Comparison of ENCODE assay signal across 11 cellular contexts in the genomic region with DNA sequence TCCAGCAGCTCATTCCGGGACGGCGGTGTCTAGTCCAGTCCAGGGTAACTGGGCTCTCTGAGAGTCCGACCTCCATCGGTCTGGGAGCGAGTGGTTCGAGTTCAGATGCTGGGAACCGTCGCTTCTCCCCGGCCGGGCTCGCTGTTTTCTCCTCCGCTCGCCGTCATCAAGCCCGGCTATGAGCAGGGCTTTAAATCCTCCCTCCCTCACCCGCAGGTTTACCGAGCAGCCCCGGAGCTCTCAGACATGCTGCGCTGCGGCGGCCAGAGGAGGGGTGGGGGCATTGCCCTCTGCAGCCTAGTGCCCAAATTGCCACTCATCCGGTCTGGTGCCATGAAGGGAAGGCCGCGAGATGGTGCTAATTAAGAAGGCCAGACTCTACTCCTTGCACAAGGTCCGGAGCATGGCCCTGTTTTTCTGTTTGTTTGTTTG. TPM values are rescaled to one million over a fixed set of nuclear protein-coding genes. Genes with fewer than 3 reads are reported as not detected.
DNase-seq lines count a peak whose midpoint lies in the region; ATAC-seq, FAIRE-seq and TF ChIP-seq lines count a peak whose summit lies in the region.
"Had no signal": no experiment of that assay in that cellular context is flagged by ENCODE, and none has a peak within 500 bp of the region (broad histone marks: within the 10 kb centered on the region; RNA-seq: fewer than 3 reads in every experiment).

No MANE protein-coding gene starts in this region.

- H2AFZ ChIP-seq in GM12878 (ENCODE audit: control insufficient read depth, low read depth, low read length): peak overlapping the region; percentile 22
- H2AFZ ChIP-seq in Karpas-422 (ENCODE audit: low read length): no peak overlapping the region

- intact Hi-C loops in GM12878 (cut with micrococcal nuclease; ENCODE audit: unreplicated experiment): loop anchor here (1.0 to 5.0 kb wide), 2 partner anchors 486 to 650 kb away; no protein-coding TSS in a partner anchor

- TF ChIP-seq CTCF in GM10266 (IDR thresholded peaks at IDR 0.05; ENCODE audit: control insufficient read depth, insufficient read depth, low read depth, missing control alignments) (no peak), GM12878 (IDR thresholded peaks at IDR 0.05 in 2 of 3, conservative IDR thresholded peaks at IDR 0.05 in 1 of 3; ENCODE audit: control insufficient read depth in 2 of 3, extremely low read depth in 1 of 3, insufficient read depth in 1 of 3, low read depth in 3 of 3, low read length in 3 of 3) (no peak)

- TF ChIP-seq POLR2A in GM12878 (IDR thresholded peaks at IDR 0.05; ENCODE audit: low read depth, low read length): no peak

- H3K36me3 ChIP-seq in GM12878 (ENCODE audit: control insufficient read depth in 2 of 2, insufficient read depth in 2 of 2, low read length in 1 of 2) (no peaks in the 10 kb centered on the region), mucosa of rectum (ENCODE audit: control insufficient read depth in 2 of 2, insufficient read depth in 2 of 2, low read length in 2 of 2) (no peaks in the 10 kb centered on the region), Karpas-422 (ENCODE audit: insufficient read depth, low read length) (no peaks in the 10 kb centered on the region)

- peaks cover 6 to 22% of the 10 kb centered on the region in 2 experiments for H3K27me3 ChIP-seq in GM12878 (replicated peaks in 1 of 2; ENCODE audit: control insufficient read depth in 2 of 2, insufficient read depth in 2 of 2, low read length in 1 of 2)
- H3K27me3 ChIP-seq in mucosa of rectum (ENCODE audit: control insufficient read depth in 2 of 2, insufficient read depth in 2 of 2, low read length in 2 of 2): peaks cover 7 to 23% of the 10 kb centered on the region in 2 donors
- H3K27me3 ChIP-seq in Karpas-422 (ENCODE audit: low read length): no peaks in the 10 kb centered on the region

- SMC1A ChIA-PET in GM12878 (lab: Charles Lee; ENCODE audit: uncharacterized antibody, unreplicated experiment): no interaction called here

- H3K4me2 ChIP-seq in GM12878 (ENCODE audit: control insufficient read depth, insufficient read depth) (peak overlapping the region; percentile 61), Karpas-422 (ENCODE audit: low read depth, low read length, poor library complexity, severe bottlenecking) (no peak overlapping the region)

- no peak overlapping the region for H3K4me3 ChIP-seq in GM12878
- H3K4me3 ChIP-seq in mucosa of rectum (ENCODE audit: low read length in 2 of 2): peak overlapping the region; percentile 28 to 32
- H3K4me3 ChIP-seq in Karpas-422 (ENCODE audit: low read length): no peak overlapping the region

- in situ Hi-C loops in GM12878 (cut with MboI): loop anchor here (25.0 kb wide), 1 partner anchor 806 kb away; no protein-coding TSS in a partner anchor

- ATAC-seq in HG02623 (IDR thresholded peaks at IDR 0.05; ENCODE audit: unreplicated experiment): peak; percentile 7
- ATAC-seq in GM12878: no peak; the same call in 2 of the 3 replicates

- H3K9me3 ChIP-seq in GM12878 (replicated peaks; ENCODE audit: control insufficient read depth, insufficient read depth, low read length) (no peaks in the 10 kb centered on the region; the same call in 2 of the 3 replicates), mucosa of rectum (ENCODE audit: control insufficient read depth in 2 of 2, low read length in 2 of 2) (no peaks in the 10 kb centered on the region), Karpas-422 (ENCODE audit: low read length) (no peaks in the 10 kb centered on the region)

- CTCF ChIA-PET in GM12878 (lab: Yijun Ruan, JAX): interaction anchor here (1.2 to 2.5 kb wide), 3 partner anchors 86 to 321 kb away, joined by 5 to 7 read pairs (median 6); no protein-coding TSS in a partner anchor

- H3K4me1 ChIP-seq in GM12878 (ENCODE audit: control insufficient read depth, insufficient read depth, low read length): peaks cover 14% of the 10 kb centered on the region
- H3K4me1 ChIP-seq in mucosa of rectum (ENCODE audit: control insufficient read depth in 2 of 2, insufficient read depth in 2 of 2, low read length in 2 of 2): no peaks in the 10 kb centered on the region
- peaks cover 16% of the 10 kb centered on the region for H3K4me1 ChIP-seq in Karpas-422 (ENCODE audit: low read length)

- RAD21 ChIA-PET in GM12878 (lab: Charles Lee; ENCODE audit: unreplicated experiment): interaction anchor here (1.3 kb wide), 1 partner anchor 613 kb away, joined by 3 read pairs; no protein-coding TSS in a partner anchor

- H3K79me2 ChIP-seq in GM12878 (ENCODE audit: control insufficient read depth, insufficient read depth, low read length): no peaks in the 10 kb centered on the region
- H3K79me2 ChIP-seq in Karpas-422 (ENCODE audit: low read length): no peaks in the 10 kb centered on the region

- peak; percentile 35 for DNase-seq in GM10266 (ENCODE audit: extremely low spot score)
- DNase-seq in GM12878 (ENCODE audit: low read depth, low spot score): no peak
- DNase-seq in NCI-H1105 (lab: John Stamatoyannopoulos, UW): no peak
- no peak for DNase-seq in NCI-H2196 (lab: John Stamatoyannopoulos, UW; ENCODE audit: unreplicated experiment)
- no peak for DNase-seq in NCI-H187 (lab: John Stamatoyannopoulos, UW)
- DNase-seq in Karpas-422: no peak
- DNase-seq: activated naive CD4-positive, alpha-beta T cell; DMS53; SHP77 treated with DMSO at 0.1 percent for 48 hours had no signal

- POLR2A ChIA-PET in GM12878 (lab: Charles Lee): no interaction called here

- H3K9ac ChIP-seq in GM12878 (ENCODE audit: control insufficient read depth, insufficient read depth, low read length): no peak overlapping the region
- no peak overlapping the region for H3K9ac ChIP-seq in mucosa of rectum (ENCODE audit: low read depth in 1 of 2, low read length in 2 of 2)
- no peak overlapping the region for H3K9ac ChIP-seq in Karpas-422 (ENCODE audit: low read length)

- no peaks in the 10 kb centered on the region for H3K9me2 ChIP-seq in Karpas-422 (replicated peaks; ENCODE audit: insufficient read depth, low read length)

- TF ChIP-seq RAD21 in GM12878 (IDR thresholded peaks at IDR 0.05; ENCODE audit: insufficient read depth, low read depth, low read length): no peak

- FAIRE-seq in GM12878 (lab: Jason Lieb, UNC): no peak

- H3K27ac ChIP-seq in GM12878 (ENCODE audit: control insufficient read depth, insufficient read depth): no peak overlapping the region
- no peak overlapping the region for H3K27ac ChIP-seq in mucosa of rectum (ENCODE audit: low read depth in 2 of 2, low read length in 2 of 2)
- no peak overlapping the region for H3K27ac ChIP-seq in Karpas-422 (ENCODE audit: low read length)

- no TSS peak for BruUV-seq in GM12878 (replicated peaks; lab: Mats Ljungman, UMichigan)

- TF ChIP-seq EP300 in GM12878 (IDR thresholded peaks at IDR 0.05; ENCODE audit: borderline replicate concordance in 1 of 2, control insufficient read depth in 1 of 2, low read depth in 2 of 2, low read length in 2 of 2): no peak

- WGBS in GM12878 (ENCODE audit: insufficient coverage, insufficient replicate concordance, low lambda C conversion rate, missing lambda C conversion rate): 42% methylated on average over 26 of the region's 26 CpGs

- H4K20me1 ChIP-seq in GM12878 (ENCODE audit: control insufficient read depth, insufficient read depth) (no peaks in the 10 kb centered on the region), Karpas-422 (ENCODE audit: insufficient read depth, low read depth, low read length) (no peaks in the 10 kb centered on the region)

TF ChIP-seq in GM12878, 131 proteins besides CTCF, POLR2A, EP300 and RAD21:
- TF ChIP-seq SUZ12 (IDR thresholded peaks at IDR 0.05; ENCODE audit: unreplicated experiment): peak; percentile 14
- TF ChIP-seq GATAD2B (conservative IDR thresholded peaks at IDR 0.05; ENCODE audit: low read depth): no peak
- no peak for TF ChIP-seq JUNB (IDR thresholded peaks at IDR 0.05)
- no peak for TF ChIP-seq NR2C1 (IDR thresholded peaks at IDR 0.05)
- no peak for TF ChIP-seq YY1 (IDR thresholded peaks at IDR 0.05; ENCODE audit: low read depth, low read length)
- TF ChIP-seq, protein P1, sequence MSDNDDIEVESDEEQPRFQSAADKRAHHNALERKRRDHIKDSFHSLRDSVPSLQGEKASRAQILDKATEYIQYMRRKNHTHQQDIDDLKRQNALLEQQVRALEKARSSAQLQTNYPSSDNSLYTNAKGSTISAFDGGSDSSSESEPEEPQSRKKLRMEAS (IDR thresholded peaks at IDR 0.05; ENCODE audit: low read depth, low read length): no peak
- no peak for TF ChIP-seq SMAD5 (IDR thresholded peaks at IDR 0.05; ENCODE audit: low read depth)
- no peak for TF ChIP-seq CEBPB (IDR thresholded peaks at IDR 0.05; ENCODE audit: borderline replicate concordance in 1 of 2, low read depth in 2 of 2, low read length in 2 of 2)
- TF ChIP-seq CHD4 (IDR thresholded peaks at IDR 0.05): no peak
TF ChIP-seq in GM12878: peak in this region for 1.

RNA-seq across cellular contexts. Expression of gene HAND2, which starts 23.2 kb away (rescaled TPM):
- not detected in 2 replicates for total RNA-seq in GM12878 (2013; cell fraction: nucleolus; rRNA removed)
- total RNA-seq in GM12878 (2014; rRNA removed) (not detected in 2 replicates), GM12878 (2014; rRNA removed; fragmentation: Illumina TruSeq; extraction: Trizol) (not detected in 2 replicates), GM12878 (2021) (not detected in 2 replicates)
- polyA plus RNA-seq in GM12878 (2011; ENCODE audit: low read depth): not detected
- polyA plus RNA-seq in GM12878 (2011; rRNA removed) (not detected in 2 replicates), GM12878 (2014; fragmentation: Illumina TruSeq; extraction: Trizol) (not detected in 2 replicates), GM12878 (2014; fragmentation: Nextera tagmentation; extraction: Ambion mirVana) (not detected), GM12878 (2014; rRNA removed) (not detected in 2 replicates), GM12878 (2016; fragmentation: Nextera tagmentation; extraction: Ambion mirVana) (under 1 TPM in 1 of 2 experiments, not detected in 1; 0.09 TPM)
- not detected in 2 replicates for polyA plus RNA-seq in GM12878 (2011; cell fraction: cytosol; rRNA removed)
- not detected in 2 replicates for polyA plus RNA-seq in GM12878 (2011; cell fraction: nucleus; rRNA removed)
- not detected in 2 replicates for polyA plus RNA-seq in GM12878 (2012)
- not detected in 2 replicates for polyA minus RNA-seq in GM12878 (2011; rRNA and poly(A)+ RNA removed)
- not detected in 2 replicates for polyA minus RNA-seq in GM12878 (2011; cell fraction: cytosol; rRNA and poly(A)+ RNA removed)
- polyA minus RNA-seq in GM12878 (2011; cell fraction: nucleus; rRNA and poly(A)+ RNA removed): not detected in 2 replicates
- not detected in 2 replicates for total RNA-seq in Karpas-422 (2014; rRNA removed; shearing (Covaris generic); ENCODE audit: low replicate concordance)

Comparison
In these comparisons a context has a peak if more than half of its experiments do, and no peak if none do; other contexts are left out.
1. H3K4me3 ChIP-seq: peak in mucosa of rectum (2 of 2); none in GM12878 (single experiment) and Karpas-422 (single experiment).